In genomic region chr11:70539360-70540095, GRCh38 we compare ENCODE assay signal across 21 cellular contexts.
"Had no signal": no experiment of that assay in that cellular context is flagged by ENCODE, and none has a peak within 500 bp of the region (broad histone marks: within the 10 kb centered on the region; RNA-seq: fewer than 3 reads in every experiment).

No MANE protein-coding gene starts in this region.

- H3K4me3 Mint-ChIP-seq: activated CD4-positive, alpha-beta memory T cell treated with anti-CD3 and anti-CD28 coated beads for 36 hours; activated naive CD8-positive, alpha-beta T cell treated with anti-CD3 and anti-CD28 coated beads for 36 hours; activated T-helper 1 cell treated with anti-CD3 and anti-CD28 coated beads, Interleukin-12 subunit alpha, Interleukin-12 subunit beta, Interleukin-2, Interleukin-4 antibody, amounts not matched to agents 30 ng/mL and 10 ng/mL and 1 ng/mL, durations not matched to agents 14 hours and 24 hours and 36 hours; memory B cell; T-helper 2 cell treated with Interferon-gamma antibody and Interleukin-4, amounts not matched to agents 5 μg/mL and 100 μg/mL, for 36 hours had no signal

- H3K27me3 Mint-ChIP-seq: activated CD4-positive, alpha-beta memory T cell treated with anti-CD3 and anti-CD28 coated beads for 36 hours; activated naive CD8-positive, alpha-beta T cell treated with anti-CD3 and anti-CD28 coated beads for 36 hours had no signal

- H3K27ac ChIP-seq: esophagus squamous epithelium, hepatocyte, thyroid gland had no signal

- H3K4me1 Mint-ChIP-seq: activated naive CD8-positive, alpha-beta T cell treated with anti-CD3 and anti-CD28 coated beads for 36 hours; memory B cell had no signal

- H3K36me3 ChIP-seq: esophagus squamous epithelium, thyroid gland had no signal

- H3K4me1 ChIP-seq: esophagus squamous epithelium, thyroid gland had no signal

- H3K27me3 ChIP-seq: esophagus squamous epithelium, hepatocyte, thyroid gland had no signal

- H3K27ac Mint-ChIP-seq: activated CD4-positive, alpha-beta memory T cell treated with anti-CD3 and anti-CD28 coated beads for 36 hours; activated naive CD8-positive, alpha-beta T cell treated with anti-CD3 and anti-CD28 coated beads for 36 hours; activated T-helper 1 cell treated with anti-CD3 and anti-CD28 coated beads, Interleukin-12 subunit alpha, Interleukin-12 subunit beta, Interleukin-2, Interleukin-4 antibody, amounts not matched to agents 30 ng/mL and 10 ng/mL and 1 ng/mL, durations not matched to agents 14 hours and 24 hours and 36 hours; memory B cell; naive B cell; T-helper 2 cell treated with Interferon-gamma antibody and Interleukin-4, amounts not matched to agents 5 μg/mL and 100 μg/mL, for 36 hours had no signal

- DNase-seq: activated CD4-positive, alpha-beta memory T cell treated with anti-CD3 and anti-CD28 coated beads for 36 hours; activated CD4-positive, alpha-beta T cell treated with anti-CD3 and anti-CD28 coated beads for 4 hours; activated naive CD4-positive, alpha-beta T cell; activated naive CD8-positive, alpha-beta T cell treated with anti-CD3 and anti-CD28 coated beads for 36 hours; activated T-cell treated with anti-CD3 and anti-CD28 coated beads for 4 hours; amniotic stem cell; dermis blood vessel endothelial cell; effector memory CD4-positive, alpha-beta T cell; esophagus squamous epithelium; naive B cell; nucleus accumbens; retina; stimulated activated CD4-positive, alpha-beta T cell treated with anti-CD3 and anti-CD28 coated beads, Interleukin-1b, Interleukin-23, amount 100 ng/mL, for 48 hours; stimulated activated CD8-positive, alpha-beta memory T cell treated with anti-CD3 and anti-CD28 coated beads, Interleukin-4, amount 100 ng/mL, for 48 hours; stimulated activated naive CD4-positive, alpha-beta T cell; thyroid gland had no signal

- H3K4me3 ChIP-seq: esophagus squamous epithelium, hepatocyte, thyroid gland had no signal

- ATAC-seq: left lobe of liver had no signal

- H3K36me3 Mint-ChIP-seq: activated CD4-positive, alpha-beta memory T cell treated with anti-CD3 and anti-CD28 coated beads for 36 hours; activated naive CD8-positive, alpha-beta T cell treated with anti-CD3 and anti-CD28 coated beads for 36 hours had no signal

- H3K9me3 Mint-ChIP-seq: activated CD4-positive, alpha-beta memory T cell treated with anti-CD3 and anti-CD28 coated beads for 36 hours; activated naive CD8-positive, alpha-beta T cell treated with anti-CD3 and anti-CD28 coated beads for 36 hours had no signal

- H3K9me3 ChIP-seq: esophagus squamous epithelium, thyroid gland had no signal
